Comparison of ENCODE assay signal across 8 cellular contexts in genomic region chr3:159911011-159911663, GRCh38.
DNase-seq lines count a peak whose midpoint lies in the region; ATAC-seq and TF ChIP-seq lines count a peak whose summit lies in the region.

No MANE protein-coding gene starts in this region.

- H3K4me1 Mint-ChIP-seq in T-helper 17 cell = peaks cover 12% of the 10 kb centered on the region

- peak; percentile 79 for ATAC-seq in GM18519 (IDR thresholded peaks at IDR 0.05; ENCODE audit: low FRiP score, unreplicated experiment)
- peak; percentile 79 for ATAC-seq in HG02623 (IDR thresholded peaks at IDR 0.05; ENCODE audit: unreplicated experiment)
- no peak for ATAC-seq in T-helper 17 cell
- peak; percentile 63 for ATAC-seq in mucosa of descending colon

- DNase-seq in T-helper 17 cell (no peak), mucosa of descending colon (no peak), amniotic stem cell (lab: John Stamatoyannopoulos, UW) (no peak), RKO (ENCODE audit: low spot score) (no peak), ecto neural progenitor cell (ENCODE audit: low spot score) (no peak)
- no peak for DNase-seq in effector CD4-positive, alpha-beta T cell

- peaks cover 3% of the 10 kb centered on the region for H3K36me3 Mint-ChIP-seq in T-helper 17 cell (ENCODE audit: low read depth)

- H3K4me3 ChIP-seq in mucosa of descending colon = no peak overlapping the region

- H3K27me3 Mint-ChIP-seq in T-helper 17 cell = no peaks in the 10 kb centered on the region

- peak overlapping the region; percentile 59 for H3K27ac Mint-ChIP-seq in T-helper 17 cell

- no peak for TF ChIP-seq CTCF in mucosa of descending colon (IDR thresholded peaks at IDR 0.05)

- H3K4me3 Mint-ChIP-seq in T-helper 17 cell = peak overlapping the region; percentile 77

- H3K4me1 ChIP-seq in mucosa of descending colon (ENCODE audit: low read depth) = no peaks in the 10 kb centered on the region

- intact Hi-C loops in mucosa of descending colon (cut with DNase I, micrococcal nuclease) = no loop called here

- H3K36me3 ChIP-seq in mucosa of descending colon (ENCODE audit: low read depth) = no peaks in the 10 kb centered on the region

- H3K9me3 ChIP-seq in T-helper 17 cell (ENCODE audit: control insufficient read depth, low read length, poor library complexity, severe bottlenecking) = no peaks in the 10 kb centered on the region
- no peaks in the 10 kb centered on the region for H3K9me3 ChIP-seq in mucosa of descending colon
